In the genomic region with DNA sequence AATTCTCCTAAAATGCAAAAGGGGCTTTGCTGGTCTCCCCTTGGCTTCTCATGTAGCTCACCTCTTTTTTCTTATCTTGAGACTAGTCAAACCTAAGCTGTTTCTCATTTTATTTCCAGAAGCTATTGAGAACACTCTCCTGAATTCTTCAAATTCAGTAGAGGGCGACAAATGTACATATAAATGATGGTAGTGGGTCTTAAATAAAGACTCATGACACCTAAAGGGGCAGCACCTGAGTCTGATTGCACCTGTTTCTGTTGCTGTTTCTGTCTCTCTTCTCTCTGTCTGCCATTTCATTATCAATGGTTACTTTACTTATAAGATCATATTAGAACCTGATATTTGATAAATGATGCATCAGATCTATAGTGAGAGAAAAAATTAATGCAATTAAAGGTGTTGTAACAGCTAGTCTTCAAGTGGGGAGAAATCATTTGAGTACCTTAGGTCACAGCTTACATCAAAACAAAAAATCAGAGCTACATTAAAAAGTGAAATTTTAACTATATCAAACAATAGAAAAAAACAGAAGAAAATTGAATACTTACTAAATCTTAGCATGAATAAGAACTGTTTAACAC, we compare ENCODE assay signal across 1 cellular context.
TF ChIP-seq lines count a peak whose summit lies in the region.

No MANE protein-coding gene starts in this region.

TF ChIP-seq in H1, 55 proteins besides CTCF, POLR2A, EP300 and RAD21:
- TF ChIP-seq BRCA1 (IDR thresholded peaks at IDR 0.05; ENCODE audit: low read depth, low read length) (no peak), SIX5 (IDR thresholded peaks at IDR 0.05; ENCODE audit: low read depth, low read length) (no peak), KDM4A (IDR thresholded peaks at IDR 0.05; ENCODE audit: low read depth, low read length, severe bottlenecking) (no peak), POLR2AphosphoS5 (IDR thresholded peaks at IDR 0.05; ENCODE audit: low read depth, low read length) (no peak), NRF1 (IDR thresholded peaks at IDR 0.05; ENCODE audit: low read depth, low read length) (no peak), HDAC6 (IDR thresholded peaks at IDR 0.05; ENCODE audit: low read depth, low read length) (no peak)
- TF ChIP-seq, protein P1, sequence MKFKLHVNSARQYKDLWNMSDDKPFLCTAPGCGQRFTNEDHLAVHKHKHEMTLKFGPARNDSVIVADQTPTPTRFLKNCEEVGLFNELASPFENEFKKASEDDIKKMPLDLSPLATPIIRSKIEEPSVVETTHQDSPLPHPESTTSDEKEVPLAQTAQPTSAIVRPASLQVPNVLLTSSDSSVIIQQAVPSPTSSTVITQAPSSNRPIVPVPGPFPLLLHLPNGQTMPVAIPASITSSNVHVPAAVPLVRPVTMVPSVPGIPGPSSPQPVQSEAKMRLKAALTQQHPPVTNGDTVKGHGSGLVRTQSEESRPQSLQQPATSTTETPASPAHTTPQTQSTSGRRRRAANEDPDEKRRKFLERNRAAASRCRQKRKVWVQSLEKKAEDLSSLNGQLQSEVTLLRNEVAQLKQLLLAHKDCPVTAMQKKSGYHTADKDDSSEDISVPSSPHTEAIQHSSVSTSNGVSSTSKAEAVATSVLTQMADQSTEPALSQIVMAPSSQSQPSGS (IDR thresholded peaks at IDR 0.05; ENCODE audit: low read length) = no peak
- TF ChIP-seq, protein P2, sequence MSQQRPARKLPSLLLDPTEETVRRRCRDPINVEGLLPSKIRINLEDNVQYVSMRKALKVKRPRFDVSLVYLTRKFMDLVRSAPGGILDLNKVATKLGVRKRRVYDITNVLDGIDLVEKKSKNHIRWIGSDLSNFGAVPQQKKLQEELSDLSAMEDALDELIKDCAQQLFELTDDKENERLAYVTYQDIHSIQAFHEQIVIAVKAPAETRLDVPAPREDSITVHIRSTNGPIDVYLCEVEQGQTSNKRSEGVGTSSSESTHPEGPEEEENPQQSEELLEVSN (IDR thresholded peaks at IDR 0.05) = no peak
